Comparison of ENCODE assay signal across 1 cellular context in genomic region chr18:56812674-56813073, GRCh38.
TF ChIP-seq lines count a peak whose summit lies in the region.

No MANE protein-coding gene starts in this region.

TF ChIP-seq in GM23338, 12 proteins besides CTCF, POLR2A, EP300 and RAD21 (continued from another document):
- TF ChIP-seq, protein P1, sequence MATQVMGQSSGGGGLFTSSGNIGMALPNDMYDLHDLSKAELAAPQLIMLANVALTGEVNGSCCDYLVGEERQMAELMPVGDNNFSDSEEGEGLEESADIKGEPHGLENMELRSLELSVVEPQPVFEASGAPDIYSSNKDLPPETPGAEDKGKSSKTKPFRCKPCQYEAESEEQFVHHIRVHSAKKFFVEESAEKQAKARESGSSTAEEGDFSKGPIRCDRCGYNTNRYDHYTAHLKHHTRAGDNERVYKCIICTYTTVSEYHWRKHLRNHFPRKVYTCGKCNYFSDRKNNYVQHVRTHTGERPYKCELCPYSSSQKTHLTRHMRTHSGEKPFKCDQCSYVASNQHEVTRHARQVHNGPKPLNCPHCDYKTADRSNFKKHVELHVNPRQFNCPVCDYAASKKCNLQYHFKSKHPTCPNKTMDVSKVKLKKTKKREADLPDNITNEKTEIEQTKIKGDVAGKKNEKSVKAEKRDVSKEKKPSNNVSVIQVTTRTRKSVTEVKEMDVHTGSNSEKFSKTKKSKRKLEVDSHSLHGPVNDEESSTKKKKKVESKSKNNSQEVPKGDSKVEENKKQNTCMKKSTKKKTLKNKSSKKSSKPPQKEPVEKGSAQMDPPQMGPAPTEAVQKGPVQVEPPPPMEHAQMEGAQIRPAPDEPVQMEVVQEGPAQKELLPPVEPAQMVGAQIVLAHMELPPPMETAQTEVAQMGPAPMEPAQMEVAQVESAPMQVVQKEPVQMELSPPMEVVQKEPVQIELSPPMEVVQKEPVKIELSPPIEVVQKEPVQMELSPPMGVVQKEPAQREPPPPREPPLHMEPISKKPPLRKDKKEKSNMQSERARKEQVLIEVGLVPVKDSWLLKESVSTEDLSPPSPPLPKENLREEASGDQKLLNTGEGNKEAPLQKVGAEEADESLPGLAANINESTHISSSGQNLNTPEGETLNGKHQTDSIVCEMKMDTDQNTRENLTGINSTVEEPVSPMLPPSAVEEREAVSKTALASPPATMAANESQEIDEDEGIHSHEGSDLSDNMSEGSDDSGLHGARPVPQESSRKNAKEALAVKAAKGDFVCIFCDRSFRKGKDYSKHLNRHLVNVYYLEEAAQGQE (IDR thresholded peaks at IDR 0.05; ENCODE audit: unreplicated experiment) = no peak
- TF ChIP-seq EZH2phosphoT487 (IDR thresholded peaks at IDR 0.05; ENCODE audit: unreplicated experiment) (no peak), ZNF331 (CRISPR knock-in tag; IDR thresholded peaks at IDR 0.05; ENCODE audit: low read depth) (no peak)
